In genomic region chr4:87311684-87312083, GRCh38 we compare ENCODE assay signal across 35 cellular contexts. TPM values are rescaled to one million over a fixed set of nuclear protein-coding genes. Genes with fewer than 3 reads are reported as not detected.
"Had no signal": no experiment of that assay in that cellular context is flagged by ENCODE, and none has a peak within 500 bp of the region (broad histone marks: within the 10 kb centered on the region; RNA-seq: fewer than 3 reads in every experiment).

No MANE protein-coding gene starts in this region.

- H3K4me3 ChIP-seq: adrenal gland, ascending aorta, body of pancreas, breast epithelium, cardiac muscle cell had no signal

- ATAC-seq: activated naive CD4-positive, alpha-beta T cell treated with anti-CD3 and anti-CD28 coated beads, Interleukin-2, amount 50 U/mL, for 72 hours; activated naive CD8-positive, alpha-beta T cell treated with anti-CD3 and anti-CD28 coated beads, Interleukin-2, amount 50 U/mL, for 24 hours; activated T-cell treated with anti-CD3 and anti-CD28 coated beads, Interleukin-2, amount 50 U/mL, for 4 hours; activated T-cell treated with anti-CD3 and anti-CD28 coated beads, Interleukin-2, amount 50 U/mL, for 72 hours; activated T-helper 17 cell treated with anti-CD3 and anti-CD28 coated beads, Interleukin-2, amount 50 U/mL, for 72 hours; body of pancreas had no signal

- H3K27ac ChIP-seq: adrenal gland, ascending aorta, body of pancreas, brain microvascular endothelial cell, breast epithelium, cardiac muscle cell had no signal

- H3K4me1 ChIP-seq: adrenal gland, breast epithelium had no signal

- DNase-seq: activated effector memory CD4-positive, alpha-beta T cell treated with anti-CD3 and anti-CD28 coated beads, Interleukin-2, amount 50 U/mL, for 16 hours; activated effector memory CD4-positive, alpha-beta T cell treated with Interleukin-2 at 50 U/mL for 16 hours; activated gamma-delta T cell; activated gamma-delta T cell treated with Interleukin-2 at 50 U/mL for 16 hours; activated naive CD4-positive, alpha-beta T cell; activated naive CD4-positive, alpha-beta T cell treated with anti-CD3 and anti-CD28 coated beads for 36 hours; activated naive CD4-positive, alpha-beta T cell treated with anti-CD3 and anti-CD28 coated beads, Interleukin-2, amount 10 ng/mL, durations not matched to agents 7 days and 5 days; activated naive CD4-positive, alpha-beta T cell treated with anti-CD3 and anti-CD28 coated beads, Interleukin-2, amount 50 U/mL, for 16 hours; activated naive CD4-positive, alpha-beta T cell treated with Interleukin-2 at 50 U/mL for 16 hours; activated naive CD8-positive, alpha-beta T cell treated with anti-CD3 and anti-CD28 coated beads for 36 hours; activated naive CD8-positive, alpha-beta T cell treated with anti-CD3 and anti-CD28 coated beads, Interleukin-2, amount 10 ng/mL, durations not matched to agents 7 days and 5 days; activated naive CD8-positive, alpha-beta T cell treated with anti-CD3 and anti-CD28 coated beads, Interleukin-2, amount 50 U/mL, for 24 hours; activated T-cell treated with anti-CD3 and anti-CD28 coated beads for 4 hours; activated T-cell treated with anti-CD3 and anti-CD28 coated beads, Interleukin-2, amount 50 U/mL, for 1 hour; activated T-cell treated with anti-CD3 and anti-CD28 coated beads, Interleukin-2, amount 50 U/mL, for 24 hours; activated T-cell treated with anti-CD3 and anti-CD28 coated beads, Interleukin-2, amount 50 U/mL, for 4 hours; activated T-cell treated with anti-CD3 and anti-CD28 coated beads, Interleukin-2, amount 50 U/mL, for 48 hours; activated T-cell treated with anti-CD3 and anti-CD28 coated beads, Interleukin-2, amount 50 U/mL, for 72 hours; adrenal gland; amniotic stem cell; amygdala; anterior cingulate cortex; aorta; body of pancreas; brain microvascular endothelial cell; caudate nucleus; central memory CD4-positive, alpha-beta T cell; cerebellar nuclear complex had no signal

- H3K9me3 ChIP-seq: adrenal gland, ascending aorta, body of pancreas, breast epithelium had no signal

- H3K36me3 ChIP-seq: adrenal gland, ascending aorta, brain microvascular endothelial cell, breast epithelium, cardiac muscle cell had no signal

- H3K27me3 ChIP-seq: adrenal gland, ascending aorta, body of pancreas, brain microvascular endothelial cell, breast epithelium, cardiac muscle cell had no signal

RNA-seq across cellular contexts. Expression of gene HSD17B13, which starts 11.0 kb away (rescaled TPM):
- total RNA-seq: activated naive CD8-positive, alpha-beta T cell treated with anti-CD3 and anti-CD28 coated beads for 36 hours; activated T-cell treated with anti-CD3 and anti-CD28 coated beads, Interleukin-2, amount 50 U/mL, for 4 hours; activated T-helper 1 cell treated with anti-CD3 and anti-CD28 coated beads, Interleukin-12 subunit alpha, Interleukin-12 subunit beta, Interleukin-2, Interleukin-4 antibody, amounts not matched to agents 30 ng/mL and 10 ng/mL and 1 ng/mL, durations not matched to agents 14 hours and 24 hours and 36 hours; ascending aorta; bronchial epithelial cell had no signal
- polyA plus RNA-seq: cardiac muscle cell had no signal
